ENCODE assay signal across 21 cellular contexts in genomic region chr5:58383459-58383858, GRCh38.
A peak's percentile ranks its signal among the peaks of the same experiment; 100 is the strongest.
DNase-seq lines count a peak whose midpoint lies in the region; TF ChIP-seq lines count a peak whose summit lies in the region.
"Had no signal": no experiment of that assay in that cellular context is flagged by ENCODE, and none has a peak within 500 bp of the region (broad histone marks: within the 10 kb centered on the region; RNA-seq: fewer than 3 reads in every experiment).

No MANE protein-coding gene starts in this region.

- CTCF ChIA-PET in RWPE1 (lab: Yijun Ruan, JAX): no interaction called here

- H3K27ac ChIP-seq in GM23248 (no peak overlapping the region), RWPE1 (no peak overlapping the region)
- H3K27ac ChIP-seq: A549; BLaER1 treated with 17β-estradiol and CSF1 and Interleukin-3, amounts not matched to agents 10 nM and 100 nM had no signal

- POLR2A ChIA-PET in RWPE1 (lab: Yijun Ruan, JAX; ENCODE audit: low non-redundant PET): no interaction called here

- no peaks in the 10 kb centered on the region for H3K27me3 Mint-ChIP-seq in HFFc6 (ENCODE audit: insufficient read depth)
- H3K27me3 Mint-ChIP-seq: CD4-positive, alpha-beta memory T cell had no signal

- H3K36me3 ChIP-seq in GM23248 (ENCODE audit: low read depth): no peaks in the 10 kb centered on the region
- H3K36me3 ChIP-seq: BE2C; BLaER1 treated with 17β-estradiol and CSF1 and Interleukin-3, amounts not matched to agents 10 nM and 100 nM had no signal

- H3K9ac ChIP-seq in GM23248: no peak overlapping the region
- H3K9ac ChIP-seq: BLaER1 treated with 17β-estradiol and CSF1 and Interleukin-3, amounts not matched to agents 10 nM and 100 nM had no signal

- DNase-seq in GM23248: peak; percentile 17
- DNase-seq in RWPE1 (ENCODE audit: low spot score): peak; percentile 34
- DNase-seq in epithelial cell of esophagus (ENCODE audit: low read depth): peak; percentile 57
- DNase-seq in fibroblast of the aortic adventitia (ENCODE audit: low read depth): peak; percentile 37
- no peak for DNase-seq in HFFc6
- DNase-seq in cerebellar nuclear complex (lab: John Stamatoyannopoulos, UW): no peak
- no peak for DNase-seq in C1 segment of cervical spinal cord (lab: John Stamatoyannopoulos, UW)
- DNase-seq in HT-29 (ENCODE audit: low spot score): no peak
- DNase-seq: 8988T; ACHN; AML-193; BE2C; Calu3; CD4-positive, alpha-beta memory T cell; COR-L47; DMS53; DND-41; H7; HCEC 1CT had no signal

- TF ChIP-seq CTCF in RWPE1 (conservative IDR thresholded peaks at IDR 0.05; ENCODE audit: low read depth): no peak
- no peak for TF ChIP-seq CTCF in epithelial cell of esophagus (IDR thresholded peaks at IDR 0.05; ENCODE audit: insufficient read depth, low read depth, low read length, missing control alignments)
- TF ChIP-seq CTCF in fibroblast of the aortic adventitia (IDR thresholded peaks at IDR 0.05; ENCODE audit: insufficient read depth, low read length): no peak
- no peak for TF ChIP-seq CTCF in HFFc6 (IDR thresholded peaks at IDR 0.05)

- no peak overlapping the region for H3K4me2 ChIP-seq in GM23248 (ENCODE audit: unreplicated experiment)
- H3K4me2 ChIP-seq: A549; BLaER1 treated with 17β-estradiol and CSF1 and Interleukin-3, amounts not matched to agents 10 nM and 100 nM had no signal

- no peak overlapping the region for H3K4me3 Mint-ChIP-seq in HFFc6
- H3K4me3 Mint-ChIP-seq: CD4-positive, alpha-beta memory T cell had no signal

- in situ Hi-C loops in GM23248 (cut with MboI): no loop called here

- H3K4me1 Mint-ChIP-seq in HFFc6 (ENCODE audit: low read depth): no peaks in the 10 kb centered on the region
- H3K4me1 Mint-ChIP-seq: CD4-positive, alpha-beta memory T cell had no signal

- H3K4me1 ChIP-seq in GM23248 (ENCODE audit: insufficient read depth): no peaks in the 10 kb centered on the region
- H3K4me1 ChIP-seq: A549; BE2C; BLaER1 treated with 17β-estradiol and CSF1 and Interleukin-3, amounts not matched to agents 10 nM and 100 nM had no signal

- no peaks in the 10 kb centered on the region for H3F3A ChIP-seq in GM23248 (ENCODE audit: insufficient read depth)

- 80 to 84% methylated on average over 2 of the region's 2 CpGs for WGBS in GM23248 (ENCODE audit: low coverage in 1 of 2, low lambda C conversion rate in 2 of 2, missing lambda C conversion rate in 2 of 2), 2 experiments

- no peaks in the 10 kb centered on the region for H3K9me3 ChIP-seq in GM23248 (ENCODE audit: low read depth)

- H3K79me2 ChIP-seq in GM23248 (ENCODE audit: insufficient read depth): no peaks in the 10 kb centered on the region

- H3K27me3 ChIP-seq in GM23248 (replicated peaks; ENCODE audit: insufficient read depth): no peaks in the 10 kb centered on the region
- H3K27me3 ChIP-seq: BE2C; BLaER1 treated with 17β-estradiol and CSF1 and Interleukin-3, amounts not matched to agents 10 nM and 100 nM had no signal

- H3K27ac Mint-ChIP-seq in HFFc6: no peak overlapping the region
- H3K27ac Mint-ChIP-seq: CD4-positive, alpha-beta memory T cell had no signal

- H3K9me2 ChIP-seq in GM23248 (ENCODE audit: insufficient read depth): no peaks in the 10 kb centered on the region

- H2AFZ ChIP-seq in GM23248: no peak overlapping the region

- peaks cover 13% of the 10 kb centered on the region for H3K9me3 Mint-ChIP-seq in HFFc6

- peaks cover 20% of the 10 kb centered on the region for H3K36me3 Mint-ChIP-seq in HFFc6 (ENCODE audit: low read depth)
- H3K36me3 Mint-ChIP-seq: CD4-positive, alpha-beta memory T cell had no signal

- H4K20me1 ChIP-seq in GM23248 (ENCODE audit: insufficient read depth): no peaks in the 10 kb centered on the region; the same call in 1 of the 2 replicates
- H4K20me1 ChIP-seq: BLaER1 treated with 17β-estradiol and CSF1 and Interleukin-3, amounts not matched to agents 10 nM and 100 nM had no signal

- no peak overlapping the region for H3K4me3 ChIP-seq in GM23248
- no peak overlapping the region for H3K4me3 ChIP-seq in epithelial cell of esophagus (ENCODE audit: low read length)
- no peak overlapping the region for H3K4me3 ChIP-seq in fibroblast of the aortic adventitia (ENCODE audit: low read depth, low read length)
- H3K4me3 ChIP-seq: A549; BLaER1 treated with 17β-estradiol and CSF1 and Interleukin-3, amounts not matched to agents 10 nM and 100 nM had no signal

Comparison
In these comparisons a context has a peak if more than half of its experiments do, and no peak if none do; other contexts are left out.
1. DNase-seq: peak in GM23248 (single experiment), RWPE1 (single experiment), epithelial cell of esophagus (single experiment) and fibroblast of the aortic adventitia (single experiment); none in HFFc6 (single experiment), cerebellar nuclear complex (0 of 2), C1 segment of cervical spinal cord (0 of 14) and HT-29 (single experiment).